In the genomic region with DNA sequence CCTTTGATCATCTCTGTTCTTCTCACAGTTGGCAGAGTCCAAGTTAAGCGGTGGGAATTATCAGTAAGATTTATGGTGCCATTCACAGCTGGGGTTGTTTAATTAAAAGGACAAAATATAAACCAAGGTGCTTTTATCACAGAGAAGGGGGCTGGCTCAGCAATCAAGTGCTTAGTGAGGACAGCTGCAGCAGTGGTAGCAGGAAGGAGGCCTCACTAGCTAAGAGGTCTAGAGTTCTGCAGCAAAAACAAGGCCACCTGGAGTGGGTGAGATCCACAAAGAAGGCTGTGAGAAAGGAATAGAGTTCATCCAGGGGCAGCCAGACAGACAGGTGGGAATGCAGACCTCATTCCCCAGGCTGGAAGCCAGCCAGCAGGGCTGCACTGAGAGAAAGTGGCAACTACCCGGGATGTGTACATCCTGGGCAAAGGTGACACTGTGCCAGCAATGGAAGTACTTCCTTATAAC, we compare ENCODE assay signal across 14 cellular contexts. TPM values are rescaled to one million over a fixed set of nuclear protein-coding genes. Genes with fewer than 3 reads are reported as not detected.
DNase-seq lines count a peak whose midpoint lies in the region; ATAC-seq lines count a peak whose summit lies in the region.
"Had no signal": no experiment of that assay in that cellular context is flagged by ENCODE, and none has a peak within 500 bp of the region (broad histone marks: within the 10 kb centered on the region; RNA-seq: fewer than 3 reads in every experiment).

No MANE protein-coding gene starts in this region.

- H3K27me3 Mint-ChIP-seq in activated CD4-positive, alpha-beta T cell treated with anti-CD3 and anti-CD28 coated beads for 36 hours: no peaks in the 10 kb centered on the region
- H3K27me3 Mint-ChIP-seq: CD4-positive, alpha-beta T cell; T-cell had no signal

- intact Hi-C loops in activated CD4-positive, alpha-beta T cell treated with anti-CD3 and anti-CD28 coated beads for 36 hours (cut with DNase I, micrococcal nuclease): no loop called here

- H3K4me1 Mint-ChIP-seq in activated CD4-positive, alpha-beta T cell treated with anti-CD3 and anti-CD28 coated beads for 36 hours: no peaks in the 10 kb centered on the region
- H3K4me1 Mint-ChIP-seq: T-cell had no signal

- H3K4me3 Mint-ChIP-seq in activated CD4-positive, alpha-beta T cell treated with anti-CD3 and anti-CD28 coated beads for 36 hours: no peak overlapping the region
- H3K4me3 Mint-ChIP-seq: CD4-positive, alpha-beta T cell; T-cell had no signal

- CTCF ChIA-PET in activated CD4-positive, alpha-beta T cell treated with anti-CD3 and anti-CD28 coated beads for 36 hours (lab: Charles Lee): interaction anchor here (0.7 to 0.9 kb wide), 2 partner anchors 14 to 57 kb away, joined by 3 read pairs; no protein-coding TSS in a partner anchor

- peak; percentile 86 for DNase-seq in DMS79 treated with DMSO at 0.1 percent for 48 hours (lab: John Stamatoyannopoulos, UW)
- DNase-seq in NCI-H2107 treated with DMSO at 0.1 percent for 48 hours (lab: John Stamatoyannopoulos, UW; ENCODE audit: unreplicated experiment): peak; percentile 90
- DNase-seq in pons (ENCODE audit: low spot score): peak; percentile 43
- no peak for DNase-seq in hippocampal formation (lab: John Stamatoyannopoulos, UW)
- no peak for DNase-seq in activated CD4-positive, alpha-beta T cell treated with anti-CD3 and anti-CD28 coated beads for 36 hours
- DNase-seq in KBM-7: no peak
- DNase-seq: activated CD8-positive, alpha-beta memory T cell treated with anti-CD3 and anti-CD28 coated beads for 24 hours; aorta; CD4-positive, alpha-beta T cell; left cardiac atrium; NCI-H1048; T-cell had no signal

- ATAC-seq in activated CD4-positive, alpha-beta T cell treated with anti-CD3 and anti-CD28 coated beads for 36 hours: no peak
- ATAC-seq in HG03135 (IDR thresholded peaks at IDR 0.05; ENCODE audit: unreplicated experiment): no peak
- ATAC-seq: left cardiac atrium, T-cell had no signal

- POLR2A ChIA-PET in activated CD4-positive, alpha-beta T cell treated with anti-CD3 and anti-CD28 coated beads for 36 hours (lab: Charles Lee): no interaction called here

- no peaks in the 10 kb centered on the region for H3K9me3 Mint-ChIP-seq in activated CD4-positive, alpha-beta T cell treated with anti-CD3 and anti-CD28 coated beads for 36 hours (ENCODE audit: low read depth)
- H3K9me3 Mint-ChIP-seq: CD4-positive, alpha-beta T cell; T-cell had no signal

- in situ Hi-C loops in KBM-7 (cut with MboI; ENCODE audit: low pct_unique_long_range_greater_than_20kb, low sequenced_read_pairs): no loop called here

- peak overlapping the region; percentile 32 for H3K27ac ChIP-seq in angular gyrus (ENCODE audit: low read depth, low read length)

- H3K27ac Mint-ChIP-seq in activated CD4-positive, alpha-beta T cell treated with anti-CD3 and anti-CD28 coated beads for 36 hours: no peak overlapping the region
- H3K27ac Mint-ChIP-seq: CD4-positive, alpha-beta T cell; T-cell had no signal

- peaks cover 18% of the 10 kb centered on the region for H3K36me3 Mint-ChIP-seq in activated CD4-positive, alpha-beta T cell treated with anti-CD3 and anti-CD28 coated beads for 36 hours (ENCODE audit: low read depth)

RNA-seq across cellular contexts. Expression of a gene that starts 37.1 kb away (rescaled TPM):
- total RNA-seq in activated CD4-positive, alpha-beta T cell treated with anti-CD3 and anti-CD28 coated beads for 36 hours: 10 to 100 TPM; 21.1 to 28.2 TPM

Comparison
In these comparisons a context has a peak if more than half of its experiments do, and no peak if none do; other contexts are left out.
1. DNase-seq: peak in DMS79 treated with DMSO at 0.1 percent for 48 hours (single experiment), NCI-H2107 treated with DMSO at 0.1 percent for 48 hours (single experiment) and pons (single experiment); none in hippocampal formation (0 of 2), activated CD4-positive, alpha-beta T cell treated with anti-CD3 and anti-CD28 coated beads for 36 hours (single experiment) and KBM-7 (single experiment).